In genomic region chr2:237298323-237299118, GRCh38 we compare ENCODE assay signal across 14 cellular contexts.
DNase-seq lines count a peak whose midpoint lies in the region; ATAC-seq, FAIRE-seq and TF ChIP-seq lines count a peak whose summit lies in the region.
"Had no signal": no experiment of that assay in that cellular context is flagged by ENCODE, and none has a peak within 500 bp of the region (broad histone marks: within the 10 kb centered on the region; RNA-seq: fewer than 3 reads in every experiment).

No MANE protein-coding gene starts in this region.

- peaks cover 6% of the 10 kb centered on the region for H3K36me3 Mint-ChIP-seq in type B pancreatic cell
- H3K36me3 Mint-ChIP-seq: activated naive CD8-positive, alpha-beta T cell treated with anti-CD3 and anti-CD28 coated beads, Interleukin-2, amount 10 ng/mL, durations not matched to agents 7 days and 5 days; memory B cell had no signal

- no peak overlapping the region for H3K4me3 Mint-ChIP-seq in type B pancreatic cell
- H3K4me3 Mint-ChIP-seq: activated naive CD8-positive, alpha-beta T cell treated with anti-CD3 and anti-CD28 coated beads, Interleukin-2, amount 10 ng/mL, durations not matched to agents 7 days and 5 days; memory B cell had no signal

- H3K4me1 Mint-ChIP-seq in type B pancreatic cell (ENCODE audit: unreplicated experiment): peaks cover 44% of the 10 kb centered on the region
- H3K4me1 Mint-ChIP-seq: activated naive CD8-positive, alpha-beta T cell treated with anti-CD3 and anti-CD28 coated beads, Interleukin-2, amount 10 ng/mL, durations not matched to agents 7 days and 5 days; memory B cell had no signal

- H3K27me3 ChIP-seq in RWPE2 (ENCODE audit: insufficient read depth, poor library complexity, severe bottlenecking) (no peaks in the 10 kb centered on the region), kidney epithelial cell (ENCODE audit: control insufficient read depth, insufficient read depth, low read length) (no peaks in the 10 kb centered on the region), brain microvascular endothelial cell (replicated peaks) (no peaks in the 10 kb centered on the region)

- ATAC-seq in RWPE2 (ENCODE audit: low read depth): peak; percentile 81
- ATAC-seq: activated CD4-positive, CD25-positive, alpha-beta regulatory T cell treated with anti-CD3 and anti-CD28 coated beads, Interleukin-2, amount 50 U/mL, for 24 hours had no signal

- TF ChIP-seq CTCF in RWPE2 (IDR thresholded peaks at IDR 0.05; ENCODE audit: poor library complexity, severe bottlenecking) (no peak), kidney epithelial cell (IDR thresholded peaks at IDR 0.05; ENCODE audit: insufficient read depth, low read length, poor library complexity, severe bottlenecking) (no peak), type B pancreatic cell (conservative IDR thresholded peaks at IDR 0.05) (no peak), brain microvascular endothelial cell (IDR thresholded peaks at IDR 0.05; ENCODE audit: low read depth, low read length, missing control alignments) (no peak)

- TF ChIP-seq POLR2A in GM12892 (IDR thresholded peaks at IDR 0.05; ENCODE audit: low read depth, low read length): no peak

- peaks cover 4% of the 10 kb centered on the region for H3K27me3 Mint-ChIP-seq in type B pancreatic cell

- no peaks in the 10 kb centered on the region for H3K9me3 ChIP-seq in RWPE2 (ENCODE audit: severe bottlenecking)
- H3K9me3 ChIP-seq: esophagus muscularis mucosa, thoracic aorta had no signal

- peak overlapping the region; percentile 67 for H3K27ac Mint-ChIP-seq in type B pancreatic cell
- H3K27ac Mint-ChIP-seq: activated naive CD8-positive, alpha-beta T cell treated with anti-CD3 and anti-CD28 coated beads, Interleukin-2, amount 10 ng/mL, durations not matched to agents 7 days and 5 days; memory B cell had no signal

- in situ Hi-C loops in brain microvascular endothelial cell (cut with HindIII; ENCODE audit: low pct_ligation_motif_present, low sequenced_read_pairs): no loop called here

- no peak for FAIRE-seq in GM12892 (lab: Jason Lieb, UNC)

- H3K27ac ChIP-seq in RWPE2 (ENCODE audit: poor library complexity, severe bottlenecking) (peak overlapping the region; percentile 73), brain microvascular endothelial cell (no peak overlapping the region)
- H3K27ac ChIP-seq: 22Rv1, thoracic aorta had no signal

- DNase-seq in DMS 273 (lab: John Stamatoyannopoulos, UW; ENCODE audit: unreplicated experiment) (peak; percentile 47), DMS 273 treated with DMSO at 0.1 percent for 48 hours (lab: John Stamatoyannopoulos, UW) (no peak), RWPE2 (ENCODE audit: low spot score) (peak; percentile 87), kidney epithelial cell (ENCODE audit: low read depth) (peak; percentile 96), type B pancreatic cell (ENCODE audit: extremely low spot score, unreplicated experiment) (no peak), GM12892 (ENCODE audit: insufficient read length) (no peak), brain microvascular endothelial cell (no peak), SIG-M5 treated with dmso at 0.1 percent for 504 hours (lab: John Stamatoyannopoulos, UW; ENCODE audit: unreplicated experiment) (no peak)
- DNase-seq: activated naive CD8-positive, alpha-beta T cell treated with anti-CD3 and anti-CD28 coated beads, Interleukin-2, amount 10 ng/mL, durations not matched to agents 7 days and 5 days had no signal

- H3K4me1 ChIP-seq in RWPE2 (ENCODE audit: insufficient read depth, poor library complexity, severe bottlenecking): peaks cover 39% of the 10 kb centered on the region

- no peak overlapping the region for H3K4me3 ChIP-seq in RWPE2 (ENCODE audit: severe bottlenecking)
- H3K4me3 ChIP-seq in kidney epithelial cell (ENCODE audit: low read depth, low read length): no peak overlapping the region
- no peak overlapping the region for H3K4me3 ChIP-seq in brain microvascular endothelial cell (ENCODE audit: low read depth, low read length)
- H3K4me3 ChIP-seq: esophagus muscularis mucosa, thoracic aorta had no signal

- H3K9me3 Mint-ChIP-seq in type B pancreatic cell: peaks cover 9% of the 10 kb centered on the region

- H3K36me3 ChIP-seq in RWPE2 (ENCODE audit: low read depth) (no peaks in the 10 kb centered on the region), kidney epithelial cell (ENCODE audit: control insufficient read depth, insufficient read depth, low read length) (no peaks in the 10 kb centered on the region), brain microvascular endothelial cell (replicated peaks) (no peaks in the 10 kb centered on the region)
- H3K36me3 ChIP-seq: esophagus muscularis mucosa, thoracic aorta had no signal

Comparison
In these comparisons a context has a peak if more than half of its experiments do, and no peak if none do; other contexts are left out.
1. DNase-seq: peak in DMS 273 (single experiment), RWPE2 (single experiment) and kidney epithelial cell (single experiment); none in DMS 273 treated with DMSO at 0.1 percent for 48 hours (single experiment), type B pancreatic cell (single experiment), GM12892 (single experiment), brain microvascular endothelial cell (single experiment) and SIG-M5 treated with dmso at 0.1 percent for 504 hours (single experiment).